In genomic region chr7:125511310-125511709, GRCh38 we compare ENCODE assay signal across 4 cellular contexts.
"Had no signal": no experiment of that assay in that cellular context is flagged by ENCODE, and none has a peak within 500 bp of the region (broad histone marks: within the 10 kb centered on the region; RNA-seq: fewer than 3 reads in every experiment).

No MANE protein-coding gene starts in this region.

- ATAC-seq: GM23338 had no signal

- H3K4me3 ChIP-seq: GM23338 had no signal

- H3K27ac Mint-ChIP-seq: GM23338, H9 had no signal

- DNase-seq: H9, HCEC 1CT, IMR-90 had no signal

- H3K4me3 Mint-ChIP-seq: GM23338, H9 had no signal

- H3K9me3 Mint-ChIP-seq: GM23338, H9 had no signal

- H3K4me2 ChIP-seq: GM23338 had no signal

- H2AFZ ChIP-seq: GM23338 had no signal
